8 cellular contexts compared by ENCODE assay signal in genomic region chr15:89087830-89088604, GRCh38. TPM values are rescaled to one million over a fixed set of nuclear protein-coding genes. Genes with fewer than 3 reads are reported as not detected.
DNase-seq lines count a peak whose midpoint lies in the region; TF ChIP-seq lines count a peak whose summit lies in the region.

ABHD2 (plus strand) TSS chr15:89088456; CDS start chr15:89116328, 27,872 bp downstream.

- CTCF ChIA-PET in activated CD8-positive, alpha-beta memory T cell treated with anti-CD3 and anti-CD28 coated beads for 36 hours (lab: Charles Lee): interaction anchor here (1.2 to 4.2 kb wide), 4 partner anchors 30 to 271 kb away, joined by 4 to 16 read pairs (median 7); no protein-coding TSS in a partner anchor

- no peak for TF ChIP-seq CTCF in GM20000 (IDR thresholded peaks at IDR 0.05; ENCODE audit: extremely low read depth, missing control alignments)

- peak; percentile 100 for DNase-seq in CMK (ENCODE audit: low read depth)
- DNase-seq in GM20000 (ENCODE audit: low spot score): peak; percentile 92
- DNase-seq in HT-29 (ENCODE audit: low spot score): peak; percentile 100
- peak; percentile 99 to 100 for DNase-seq in NOMO-1 (lab: John Stamatoyannopoulos, UW; ENCODE audit: unreplicated experiment in 2 of 2)
- DNase-seq in effector memory CD4-positive, alpha-beta T cell: peak; percentile 95 to 96 (median 95)
- DNase-seq in medulla oblongata (ENCODE audit: extremely low spot score): peak; percentile 100
- peak; percentile 92 for DNase-seq in stimulated activated CD8-positive, alpha-beta memory T cell treated with anti-CD3 and anti-CD28 coated beads, Interleukin-12 subunit alpha, Interleukin-12 subunit beta, amount 100 ng/mL, for 24 hours (ENCODE audit: extremely low read depth)

- peak within 1 kb of the TSS; percentile 77 for H3K27ac ChIP-seq in effector memory CD4-positive, alpha-beta T cell (ENCODE audit: insufficient read depth, low read length, poor library complexity, severe bottlenecking)

- H3K4me3 ChIP-seq in effector memory CD4-positive, alpha-beta T cell (ENCODE audit: insufficient read depth, low read depth, low read length, poor library complexity, severe bottlenecking): peak within 1 kb of the TSS; percentile 95

- H3K9me3 ChIP-seq in effector memory CD4-positive, alpha-beta T cell (ENCODE audit: control insufficient read depth, low read length): no peaks in the 10 kb centered on the region

- H3K4me1 ChIP-seq in effector memory CD4-positive, alpha-beta T cell (ENCODE audit: control insufficient read depth, insufficient read depth, low read length, poor library complexity, severe bottlenecking): peaks cover 33% of the 10 kb centered on the region

- H3K27me3 ChIP-seq in effector memory CD4-positive, alpha-beta T cell (replicated peaks; ENCODE audit: control insufficient read depth, insufficient read depth, low read length, poor library complexity, severe bottlenecking): no peaks in the 10 kb centered on the region

- POLR2A ChIA-PET in activated CD8-positive, alpha-beta memory T cell treated with anti-CD3 and anti-CD28 coated beads for 36 hours (lab: Charles Lee): interaction anchor here (0.6 to 1.5 kb wide), 4 partner anchors 12 to 487 kb away, joined by 3 to 10 read pairs (median 6); partner anchors contain the start of genes ISG20 and TICRR

- no peaks in the 10 kb centered on the region for H3K36me3 ChIP-seq in effector memory CD4-positive, alpha-beta T cell (ENCODE audit: control insufficient read depth, insufficient read depth, low read length)

RNA-seq across cellular contexts. Expression of gene ABHD2, which starts in this region (rescaled TPM):
- 156 and 181 TPM in 2 replicates for total RNA-seq in HT-29 (2014; rRNA removed; shearing (Covaris generic))
- total RNA-seq in activated CD8-positive, alpha-beta memory T cell treated with anti-CD3 and anti-CD28 coated beads for 36 hours: 10 to 100 TPM; 59.2 to 59.5 TPM

Comparison
In these comparisons a context has a peak if more than half of its experiments do, and no peak if none do; other contexts are left out.
1. Peak in every context shown above with its lines: DNase-seq, H3K4me3 ChIP-seq and H3K27ac ChIP-seq.